ENCODE assay signal across 10 cellular contexts in the genomic region with DNA sequence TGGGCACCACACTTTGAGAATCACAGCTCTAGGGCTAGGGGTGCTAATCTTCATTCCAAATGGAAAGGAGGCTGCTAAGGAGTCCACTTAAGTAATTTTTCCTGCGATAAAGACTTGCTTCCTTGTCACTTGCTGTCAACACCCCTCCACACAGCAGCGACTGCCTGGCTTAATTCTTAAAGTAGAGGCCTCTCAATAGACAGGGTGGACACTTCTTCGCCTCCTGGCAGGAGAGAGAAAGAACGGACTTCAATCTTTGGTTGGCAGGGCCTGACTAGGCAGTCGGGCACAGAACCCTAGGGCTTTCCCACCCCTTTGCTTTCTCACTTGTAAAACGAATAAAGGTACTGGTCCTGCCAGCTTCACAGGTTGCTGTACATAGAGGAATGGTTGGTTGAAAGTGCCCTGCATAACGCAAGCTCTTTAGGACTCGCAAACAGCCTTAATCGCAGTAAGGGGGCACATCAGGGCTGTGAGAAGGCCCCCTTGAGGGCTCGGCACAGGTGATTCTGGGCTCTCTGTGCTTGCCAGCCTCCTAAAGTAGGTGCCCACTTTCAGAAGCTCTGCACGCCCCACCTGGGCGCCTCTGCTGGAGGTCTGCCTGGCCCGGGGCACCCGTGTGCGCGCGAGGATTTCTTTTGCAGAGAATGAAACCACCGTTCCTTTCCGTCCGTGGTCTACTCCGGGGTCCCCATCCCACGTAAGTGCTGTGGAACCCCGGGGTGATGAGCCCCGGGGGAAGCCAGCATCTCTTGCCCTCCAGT. TPM values are rescaled to one million over a fixed set of nuclear protein-coding genes. Genes with fewer than 3 reads are reported as not detected.
DNase-seq lines count a peak whose midpoint lies in the region; ATAC-seq and TF ChIP-seq lines count a peak whose summit lies in the region.
"Had no signal": no experiment of that assay in that cellular context is flagged by ENCODE, and none has a peak within 500 bp of the region (broad histone marks: within the 10 kb centered on the region; RNA-seq: fewer than 3 reads in every experiment).

No MANE protein-coding gene starts in this region.

- no peak for DNase-seq in activated T-cell treated with anti-CD3 and anti-CD28 coated beads, Interleukin-2, amount 50 U/mL, for 72 hours
- DNase-seq in activated T-cell treated with anti-CD3 and anti-CD28 coated beads, Interleukin-2, amount 50 U/mL, for 1 hour = no peak
- DNase-seq in tibial nerve (ENCODE audit: low spot score in 2 of 2) = no peak
- no peak for DNase-seq in NK-92 treated with Interleukin-12 subunit alpha and Interleukin-12 subunit beta, amount 100 ng/mL, for 24 hours (lab: John Stamatoyannopoulos, UW)
- DNase-seq: NCI-H774 had no signal

- H3K9ac ChIP-seq in duodenal mucosa (ENCODE audit: low read depth in 1 of 2, low read length in 2 of 2) = peak overlapping the region in 1 of 2 donors; percentile 25

- H3K9me3 ChIP-seq in duodenal mucosa (ENCODE audit: control insufficient read depth in 1 of 2, low read length in 2 of 2) (no peaks in the 10 kb centered on the region), mononuclear cell (ENCODE audit: low read depth, low read length) (no peaks in the 10 kb centered on the region), tibial nerve (no peaks in the 10 kb centered on the region)

- H3K36me3 Mint-ChIP-seq in activated T-cell treated with anti-CD3 and anti-CD28 coated beads, Interleukin-2, amount 50 U/mL, for 72 hours (ENCODE audit: insufficient read depth in 2 of 2) = no peaks in the 10 kb centered on the region
- H3K36me3 Mint-ChIP-seq: CD4-positive, CD25-positive, alpha-beta regulatory T cell had no signal

- peak overlapping the region; percentile 73 to 78 for H3K4me3 Mint-ChIP-seq in activated T-cell treated with anti-CD3 and anti-CD28 coated beads, Interleukin-2, amount 50 U/mL, for 72 hours

- H3K36me3 ChIP-seq in duodenal mucosa (ENCODE audit: control insufficient read depth in 1 of 2, insufficient read depth in 2 of 2, low read length in 2 of 2) (no peaks in the 10 kb centered on the region), tibial nerve (no peaks in the 10 kb centered on the region)

- ATAC-seq in activated T-cell treated with anti-CD3 and anti-CD28 coated beads, Interleukin-2, amount 50 U/mL, for 72 hours (replicated peaks in 1 of 2) = no peak
- ATAC-seq in GM18505 (IDR thresholded peaks at IDR 0.05; ENCODE audit: unreplicated experiment) (no peak), HG03521 (IDR thresholded peaks at IDR 0.05; ENCODE audit: unreplicated experiment) (no peak)

- peaks cover 71% of the 10 kb centered on the region for H3K27me3 Mint-ChIP-seq in activated T-cell treated with anti-CD3 and anti-CD28 coated beads, Interleukin-2, amount 50 U/mL, for 72 hours (ENCODE audit: low read depth)

- TF ChIP-seq EP300 in tibial nerve (IDR thresholded peaks at IDR 0.05) = no peak

- H3K4me3 ChIP-seq in duodenal mucosa (ENCODE audit: low read depth in 1 of 2, low read length in 2 of 2) = peak overlapping the region; percentile 48 to 53
- H3K4me3 ChIP-seq in mononuclear cell (ENCODE audit: low read length) = peak overlapping the region; percentile 10
- peak overlapping the region; percentile 32 to 60 (median 52) for H3K4me3 ChIP-seq in tibial nerve

- H3K4me1 ChIP-seq in duodenal mucosa (ENCODE audit: control insufficient read depth in 1 of 2, insufficient read depth in 2 of 2, low read length in 2 of 2) (peaks cover 11 to 16% of the 10 kb centered on the region in 2 donors), mononuclear cell (ENCODE audit: insufficient read depth, low read length) (peaks cover 21% of the 10 kb centered on the region), tibial nerve (peaks cover 0 to 40% (median 11%) of the 10 kb centered on the region in 4 donors)

- H3K27me3 ChIP-seq in duodenal mucosa (ENCODE audit: control insufficient read depth in 1 of 2, insufficient read depth in 2 of 2, low read length in 2 of 2) (peaks cover 16% of the 10 kb centered on the region in 2 donors), mononuclear cell (ENCODE audit: insufficient read depth, low read length) (peaks cover 45% of the 10 kb centered on the region), tibial nerve (no peaks in the 10 kb centered on the region)

- no peak overlapping the region for H3K27ac Mint-ChIP-seq in activated T-cell treated with anti-CD3 and anti-CD28 coated beads, Interleukin-2, amount 50 U/mL, for 72 hours
- H3K27ac Mint-ChIP-seq: CD4-positive, CD25-positive, alpha-beta regulatory T cell had no signal

- no peak overlapping the region for H3K27ac ChIP-seq in duodenal mucosa (ENCODE audit: low read depth, low read length)
- peak overlapping the region; percentile 37 to 79 (median 64) for H3K27ac ChIP-seq in tibial nerve

- TF ChIP-seq CTCF in tibial nerve (IDR thresholded peaks at IDR 0.05) = no peak

- H3K4me1 Mint-ChIP-seq in activated T-cell treated with anti-CD3 and anti-CD28 coated beads, Interleukin-2, amount 50 U/mL, for 72 hours (ENCODE audit: low read depth) = peaks cover 9% of the 10 kb centered on the region

- H3K9me3 Mint-ChIP-seq in activated T-cell treated with anti-CD3 and anti-CD28 coated beads, Interleukin-2, amount 50 U/mL, for 72 hours = no peaks in the 10 kb centered on the region

- WGBS in tibial nerve, 2 donors = 42 to 86% methylated on average over 9 to 24 of the region's 24 CpGs

- TF ChIP-seq POLR2A in tibial nerve (IDR thresholded peaks at IDR 0.05) (no peak), GM18505 (IDR thresholded peaks at IDR 0.05; ENCODE audit: borderline replicate concordance, extremely low read depth, insufficient read depth, insufficient read length) (no peak)

RNA-seq across cellular contexts. Expression of a gene that starts 47.6 kb away (rescaled TPM):
- under 1 TPM; 0.05 to 0.09 TPM for total RNA-seq in activated T-cell treated with anti-CD3 and anti-CD28 coated beads, Interleukin-2, amount 50 U/mL, for 72 hours
- total RNA-seq in mononuclear cell (0.42 TPM), tibial nerve (10 to 100 TPM; 38.5 to 73.7 (median 55.3) TPM)

Comparison
In these comparisons a context has a peak if more than half of its experiments do, and no peak if none do; other contexts are left out.
1. RNA of a gene that starts 47.6 kb away (total RNA-seq): 38.5 to 73.7 TPM in tibial nerve; 0.42 TPM in mononuclear cell (single experiment) and 0.05 to 0.09 TPM in activated T-cell treated with anti-CD3 and anti-CD28 coated beads, Interleukin-2, amount 50 U/mL, for 72 hours; every median in the first group is over 10 times any median in the second.
2. Peak in every context shown above with its lines, with median percentiles within 50 percentile points of each other: H3K4me3 ChIP-seq.